Comparison of ENCODE assay signal across 2 cellular contexts in the genomic region with DNA sequence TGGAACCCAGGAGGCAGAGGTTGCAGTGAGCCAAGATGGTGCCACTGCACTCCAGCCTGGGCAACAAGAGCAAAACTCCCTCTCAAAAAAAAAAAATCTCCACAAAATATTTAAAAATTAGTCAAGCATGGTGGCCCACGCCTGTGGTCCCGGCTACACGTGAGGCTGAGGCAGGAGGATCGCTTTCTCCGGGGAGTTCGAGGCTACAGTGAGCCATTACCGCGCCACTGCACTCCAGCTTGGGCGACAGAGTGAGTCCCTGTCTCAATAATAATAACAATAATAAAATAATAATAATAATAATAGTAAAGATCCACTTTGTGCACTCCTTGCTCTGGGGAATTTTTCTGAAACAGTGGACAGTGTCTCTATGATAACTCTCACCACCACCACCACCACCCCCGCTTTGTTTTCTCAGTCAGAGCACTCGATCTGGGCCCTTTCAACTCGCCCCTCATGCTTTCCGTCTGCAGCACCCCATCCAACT.
TF ChIP-seq lines count a peak whose summit lies in the region.

No MANE protein-coding gene starts in this region.

TF ChIP-seq in HEK293, 187 proteins besides CTCF, POLR2A, EP300 and RAD21:
- TF ChIP-seq ZNF266 (tag by site-specific recombination; IDR thresholded peaks at IDR 0.05; ENCODE audit: low read depth) (no peak), ZNF114 (tag by site-specific recombination; IDR thresholded peaks at IDR 0.05) (no peak), REPIN1 (tag by site-specific recombination; IDR thresholded peaks at IDR 0.05; ENCODE audit: low read depth) (peak; percentile 95), ZNF366 (tag by site-specific recombination; conservative IDR thresholded peaks at IDR 0.05) (no peak)
- TF ChIP-seq, protein P1, sequence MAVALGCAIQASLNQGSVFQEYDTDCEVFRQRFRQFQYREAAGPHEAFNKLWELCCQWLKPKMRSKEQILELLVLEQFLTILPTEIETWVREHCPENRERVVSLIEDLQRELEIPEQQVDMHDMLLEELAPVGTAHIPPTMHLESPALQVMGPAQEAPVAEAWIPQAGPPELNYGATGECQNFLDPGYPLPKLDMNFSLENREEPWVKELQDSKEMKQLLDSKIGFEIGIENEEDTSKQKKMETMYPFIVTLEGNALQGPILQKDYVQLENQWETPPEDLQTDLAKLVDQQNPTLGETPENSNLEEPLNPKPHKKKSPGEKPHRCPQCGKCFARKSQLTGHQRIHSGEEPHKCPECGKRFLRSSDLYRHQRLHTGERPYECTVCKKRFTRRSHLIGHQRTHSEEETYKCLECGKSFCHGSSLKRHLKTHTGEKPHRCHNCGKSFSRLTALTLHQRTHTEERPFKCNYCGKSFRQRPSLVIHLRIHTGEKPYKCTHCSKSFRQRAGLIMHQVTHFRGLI (tag by site-specific recombination; IDR thresholded peaks at IDR 0.05) = no peak
- TF ChIP-seq, protein P2, sequence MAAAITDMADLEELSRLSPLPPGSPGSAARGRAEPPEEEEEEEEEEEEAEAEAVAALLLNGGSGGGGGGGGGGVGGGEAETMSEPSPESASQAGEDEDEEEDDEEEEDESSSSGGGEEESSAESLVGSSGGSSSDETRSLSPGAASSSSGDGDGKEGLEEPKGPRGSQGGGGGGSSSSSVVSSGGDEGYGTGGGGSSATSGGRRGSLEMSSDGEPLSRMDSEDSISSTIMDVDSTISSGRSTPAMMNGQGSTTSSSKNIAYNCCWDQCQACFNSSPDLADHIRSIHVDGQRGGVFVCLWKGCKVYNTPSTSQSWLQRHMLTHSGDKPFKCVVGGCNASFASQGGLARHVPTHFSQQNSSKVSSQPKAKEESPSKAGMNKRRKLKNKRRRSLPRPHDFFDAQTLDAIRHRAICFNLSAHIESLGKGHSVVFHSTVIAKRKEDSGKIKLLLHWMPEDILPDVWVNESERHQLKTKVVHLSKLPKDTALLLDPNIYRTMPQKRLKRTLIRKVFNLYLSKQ (tag by site-specific recombination; IDR thresholded peaks at IDR 0.05; ENCODE audit: borderline replicate concordance) = no peak
- TF ChIP-seq, protein P3, sequence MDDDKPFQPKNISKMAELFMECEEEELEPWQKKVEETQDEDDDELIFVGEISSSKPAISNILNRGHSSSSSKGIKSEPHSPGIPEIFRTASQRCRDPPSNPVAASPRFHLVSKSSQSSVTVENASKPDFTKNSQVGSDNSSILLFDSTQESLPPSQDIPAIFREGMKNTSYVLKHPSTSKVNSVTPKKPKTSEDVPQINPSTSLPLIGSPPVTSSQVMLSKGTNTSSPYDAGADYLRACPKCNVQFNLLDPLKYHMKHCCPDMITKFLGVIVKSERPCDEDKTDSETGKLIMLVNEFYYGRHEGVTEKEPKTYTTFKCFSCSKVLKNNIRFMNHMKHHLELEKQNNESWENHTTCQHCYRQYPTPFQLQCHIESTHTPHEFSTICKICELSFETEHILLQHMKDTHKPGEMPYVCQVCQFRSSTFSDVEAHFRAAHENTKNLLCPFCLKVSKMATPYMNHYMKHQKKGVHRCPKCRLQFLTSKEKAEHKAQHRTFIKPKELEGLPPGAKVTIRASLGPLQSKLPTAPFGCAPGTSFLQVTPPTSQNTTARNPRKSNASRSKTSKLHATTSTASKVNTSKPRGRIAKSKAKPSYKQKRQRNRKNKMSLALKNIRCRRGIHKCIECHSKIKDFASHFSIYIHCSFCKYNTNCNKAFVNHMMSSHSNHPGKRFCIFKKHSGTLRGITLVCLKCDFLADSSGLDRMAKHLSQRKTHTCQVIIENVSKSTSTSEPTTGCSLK (tag by site-specific recombination; IDR thresholded peaks at IDR 0.05) = no peak

TF ChIP-seq in K562, 482 proteins besides CTCF, POLR2A, EP300 and RAD21:
- TF ChIP-seq RBFOX2 (IDR thresholded peaks at IDR 0.05; ENCODE audit: low read depth, low read length) = no peak
- TF ChIP-seq, protein P4, sequence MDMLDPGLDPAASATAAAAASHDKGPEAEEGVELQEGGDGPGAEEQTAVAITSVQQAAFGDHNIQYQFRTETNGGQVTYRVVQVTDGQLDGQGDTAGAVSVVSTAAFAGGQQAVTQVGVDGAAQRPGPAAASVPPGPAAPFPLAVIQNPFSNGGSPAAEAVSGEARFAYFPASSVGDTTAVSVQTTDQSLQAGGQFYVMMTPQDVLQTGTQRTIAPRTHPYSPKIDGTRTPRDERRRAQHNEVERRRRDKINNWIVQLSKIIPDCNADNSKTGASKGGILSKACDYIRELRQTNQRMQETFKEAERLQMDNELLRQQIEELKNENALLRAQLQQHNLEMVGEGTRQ (CRISPR knock-in tag; IDR thresholded peaks at IDR 0.05) = no peak
- no peak for TF ChIP-seq MTF1 (CRISPR knock-in tag; IDR thresholded peaks at IDR 0.05; ENCODE audit: borderline replicate concordance)
- TF ChIP-seq, protein P5, sequence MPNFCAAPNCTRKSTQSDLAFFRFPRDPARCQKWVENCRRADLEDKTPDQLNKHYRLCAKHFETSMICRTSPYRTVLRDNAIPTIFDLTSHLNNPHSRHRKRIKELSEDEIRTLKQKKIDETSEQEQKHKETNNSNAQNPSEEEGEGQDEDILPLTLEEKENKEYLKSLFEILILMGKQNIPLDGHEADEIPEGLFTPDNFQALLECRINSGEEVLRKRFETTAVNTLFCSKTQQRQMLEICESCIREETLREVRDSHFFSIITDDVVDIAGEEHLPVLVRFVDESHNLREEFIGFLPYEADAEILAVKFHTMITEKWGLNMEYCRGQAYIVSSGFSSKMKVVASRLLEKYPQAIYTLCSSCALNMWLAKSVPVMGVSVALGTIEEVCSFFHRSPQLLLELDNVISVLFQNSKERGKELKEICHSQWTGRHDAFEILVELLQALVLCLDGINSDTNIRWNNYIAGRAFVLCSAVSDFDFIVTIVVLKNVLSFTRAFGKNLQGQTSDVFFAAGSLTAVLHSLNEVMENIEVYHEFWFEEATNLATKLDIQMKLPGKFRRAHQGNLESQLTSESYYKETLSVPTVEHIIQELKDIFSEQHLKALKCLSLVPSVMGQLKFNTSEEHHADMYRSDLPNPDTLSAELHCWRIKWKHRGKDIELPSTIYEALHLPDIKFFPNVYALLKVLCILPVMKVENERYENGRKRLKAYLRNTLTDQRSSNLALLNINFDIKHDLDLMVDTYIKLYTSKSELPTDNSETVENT (CRISPR knock-in tag; IDR thresholded peaks at IDR 0.05) = no peak
- TF ChIP-seq, protein P6, sequence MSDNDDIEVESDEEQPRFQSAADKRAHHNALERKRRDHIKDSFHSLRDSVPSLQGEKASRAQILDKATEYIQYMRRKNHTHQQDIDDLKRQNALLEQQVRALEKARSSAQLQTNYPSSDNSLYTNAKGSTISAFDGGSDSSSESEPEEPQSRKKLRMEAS (CRISPR knock-in tag; IDR thresholded peaks at IDR 0.05) = no peak
- TF ChIP-seq HDAC8 (tag; IDR thresholded peaks at IDR 0.05) = no peak
- TF ChIP-seq ARNT (IDR thresholded peaks at IDR 0.05) = no peak
- no peak for TF ChIP-seq ZNF134 (CRISPR knock-in tag; conservative IDR thresholded peaks at IDR 0.05)
- no peak for TF ChIP-seq ZNF507 (tag; conservative IDR thresholded peaks at IDR 0.05)
- TF ChIP-seq, protein P7, sequence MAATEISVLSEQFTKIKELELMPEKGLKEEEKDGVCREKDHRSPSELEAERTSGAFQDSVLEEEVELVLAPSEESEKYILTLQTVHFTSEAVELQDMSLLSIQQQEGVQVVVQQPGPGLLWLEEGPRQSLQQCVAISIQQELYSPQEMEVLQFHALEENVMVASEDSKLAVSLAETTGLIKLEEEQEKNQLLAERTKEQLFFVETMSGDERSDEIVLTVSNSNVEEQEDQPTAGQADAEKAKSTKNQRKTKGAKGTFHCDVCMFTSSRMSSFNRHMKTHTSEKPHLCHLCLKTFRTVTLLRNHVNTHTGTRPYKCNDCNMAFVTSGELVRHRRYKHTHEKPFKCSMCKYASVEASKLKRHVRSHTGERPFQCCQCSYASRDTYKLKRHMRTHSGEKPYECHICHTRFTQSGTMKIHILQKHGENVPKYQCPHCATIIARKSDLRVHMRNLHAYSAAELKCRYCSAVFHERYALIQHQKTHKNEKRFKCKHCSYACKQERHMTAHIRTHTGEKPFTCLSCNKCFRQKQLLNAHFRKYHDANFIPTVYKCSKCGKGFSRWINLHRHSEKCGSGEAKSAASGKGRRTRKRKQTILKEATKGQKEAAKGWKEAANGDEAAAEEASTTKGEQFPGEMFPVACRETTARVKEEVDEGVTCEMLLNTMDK (IDR thresholded peaks at IDR 0.05; ENCODE audit: borderline replicate concordance, insufficient read depth, low read depth, low read length, poor library complexity, severe bottlenecking) = no peak
- no peak for TF ChIP-seq ESRRB (CRISPR knock-in tag; IDR thresholded peaks at IDR 0.05; ENCODE audit: borderline replicate concordance)
- TF ChIP-seq, protein P1 (CRISPR knock-in tag; IDR thresholded peaks at IDR 0.05) = no peak
- no peak for TF ChIP-seq RBM14 (IDR thresholded peaks at IDR 0.05; ENCODE audit: borderline replicate concordance, insufficient read depth, low read depth, low read length)
